1 cellular context compared by ENCODE assay signal in the genomic region with DNA sequence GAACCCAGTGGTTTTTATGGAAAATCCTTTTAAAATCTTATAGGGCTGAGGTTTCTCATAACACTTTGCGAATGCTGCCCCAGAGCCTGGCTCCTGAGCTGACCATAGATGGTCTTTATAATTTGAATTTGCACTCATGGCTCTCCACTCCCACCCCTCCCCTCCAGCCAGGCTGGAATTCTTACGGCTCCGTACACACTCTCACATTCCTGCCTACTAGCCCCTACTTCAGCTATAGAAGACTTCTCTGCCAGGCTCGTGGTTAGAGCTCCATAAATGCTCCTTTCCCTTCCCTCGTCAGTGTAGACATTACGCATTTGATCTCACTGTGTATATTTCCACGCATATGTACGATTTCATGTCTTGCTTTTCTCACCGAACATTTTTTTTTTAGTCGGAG.
TF ChIP-seq lines count a peak whose summit lies in the region.

No MANE protein-coding gene starts in this region.

TF ChIP-seq in WTC11, 78 proteins besides CTCF, POLR2A, EP300 and RAD21 (continued from another document):
- TF ChIP-seq ZNF425 (CRISPR knock-in tag; conservative IDR thresholded peaks at IDR 0.05), result no peak
- TF ChIP-seq, protein P1, sequence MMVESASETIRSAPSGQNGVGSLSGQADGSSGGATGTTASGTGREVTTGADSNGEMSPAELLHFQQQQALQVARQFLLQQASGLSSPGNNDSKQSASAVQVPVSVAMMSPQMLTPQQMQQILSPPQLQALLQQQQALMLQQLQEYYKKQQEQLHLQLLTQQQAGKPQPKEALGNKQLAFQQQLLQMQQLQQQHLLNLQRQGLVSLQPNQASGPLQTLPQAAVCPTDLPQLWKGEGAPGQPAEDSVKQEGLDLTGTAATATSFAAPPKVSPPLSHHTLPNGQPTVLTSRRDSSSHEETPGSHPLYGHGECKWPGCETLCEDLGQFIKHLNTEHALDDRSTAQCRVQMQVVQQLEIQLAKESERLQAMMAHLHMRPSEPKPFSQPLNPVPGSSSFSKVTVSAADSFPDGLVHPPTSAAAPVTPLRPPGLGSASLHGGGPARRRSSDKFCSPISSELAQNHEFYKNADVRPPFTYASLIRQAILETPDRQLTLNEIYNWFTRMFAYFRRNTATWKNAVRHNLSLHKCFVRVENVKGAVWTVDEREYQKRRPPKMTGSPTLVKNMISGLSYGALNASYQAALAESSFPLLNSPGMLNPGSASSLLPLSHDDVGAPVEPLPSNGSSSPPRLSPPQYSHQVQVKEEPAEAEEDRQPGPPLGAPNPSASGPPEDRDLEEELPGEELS (CRISPR knock-in tag; IDR thresholded peaks at IDR 0.05), result no peak
- TF ChIP-seq TCF7 (CRISPR knock-in tag; IDR thresholded peaks at IDR 0.05; ENCODE audit: low read depth), result no peak
- no peak for TF ChIP-seq IRF2 (CRISPR knock-in tag; IDR thresholded peaks at IDR 0.05; ENCODE audit: borderline replicate concordance, low read depth)
- TF ChIP-seq NFYB (CRISPR knock-in tag; conservative IDR thresholded peaks at IDR 0.05; ENCODE audit: low read depth), result no peak
- TF ChIP-seq HMGA2 (CRISPR knock-in tag; IDR thresholded peaks at IDR 0.05), result no peak
- no peak for TF ChIP-seq ZNF416 (CRISPR knock-in tag; IDR thresholded peaks at IDR 0.05)
- TF ChIP-seq, protein P2, sequence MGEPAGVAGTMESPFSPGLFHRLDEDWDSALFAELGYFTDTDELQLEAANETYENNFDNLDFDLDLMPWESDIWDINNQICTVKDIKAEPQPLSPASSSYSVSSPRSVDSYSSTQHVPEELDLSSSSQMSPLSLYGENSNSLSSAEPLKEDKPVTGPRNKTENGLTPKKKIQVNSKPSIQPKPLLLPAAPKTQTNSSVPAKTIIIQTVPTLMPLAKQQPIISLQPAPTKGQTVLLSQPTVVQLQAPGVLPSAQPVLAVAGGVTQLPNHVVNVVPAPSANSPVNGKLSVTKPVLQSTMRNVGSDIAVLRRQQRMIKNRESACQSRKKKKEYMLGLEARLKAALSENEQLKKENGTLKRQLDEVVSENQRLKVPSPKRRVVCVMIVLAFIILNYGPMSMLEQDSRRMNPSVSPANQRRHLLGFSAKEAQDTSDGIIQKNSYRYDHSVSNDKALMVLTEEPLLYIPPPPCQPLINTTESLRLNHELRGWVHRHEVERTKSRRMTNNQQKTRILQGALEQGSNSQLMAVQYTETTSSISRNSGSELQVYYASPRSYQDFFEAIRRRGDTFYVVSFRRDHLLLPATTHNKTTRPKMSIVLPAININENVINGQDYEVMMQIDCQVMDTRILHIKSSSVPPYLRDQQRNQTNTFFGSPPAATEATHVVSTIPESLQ (CRISPR knock-in tag; IDR thresholded peaks at IDR 0.05), result no peak
- TF ChIP-seq JAZF1 (CRISPR knock-in tag; IDR thresholded peaks at IDR 0.05), result no peak
